Comparison of ENCODE assay signal across 17 cellular contexts in the genomic region with DNA sequence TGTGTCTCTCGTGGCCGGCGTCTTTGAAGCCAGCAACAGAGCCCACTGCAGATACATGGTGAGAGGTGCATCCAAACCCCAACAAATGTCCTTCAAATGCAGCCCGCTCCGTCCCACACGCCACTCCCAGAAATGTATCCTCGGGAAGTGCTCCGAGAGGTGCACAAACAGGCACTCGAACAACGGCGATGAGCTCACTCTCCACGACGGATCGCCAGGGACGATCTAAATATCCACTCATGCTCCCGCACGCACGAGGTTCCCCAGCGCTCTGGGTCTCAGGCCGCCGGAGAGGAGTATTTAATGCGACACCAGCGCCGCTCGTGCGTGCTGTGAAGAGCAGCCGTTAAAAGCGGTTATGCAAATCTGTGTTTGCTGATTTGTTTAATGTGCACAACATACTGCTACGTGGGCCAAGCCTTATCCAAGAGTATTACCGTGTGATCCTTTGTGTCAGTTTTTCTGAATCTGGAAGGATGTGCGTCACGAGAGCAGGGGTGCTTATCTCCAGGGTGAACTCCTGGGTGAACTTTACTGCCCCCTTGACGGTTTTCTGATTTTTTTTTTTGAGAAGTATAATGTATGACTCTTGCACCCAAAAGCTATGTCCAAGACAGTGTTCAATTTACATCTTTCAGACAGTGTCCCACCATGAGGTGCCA. TPM values are rescaled to one million over a fixed set of nuclear protein-coding genes. Genes with fewer than 3 reads are reported as not detected.
DNase-seq lines count a peak whose midpoint lies in the region; ATAC-seq, FAIRE-seq and TF ChIP-seq lines count a peak whose summit lies in the region.
"Had no signal": no experiment of that assay in that cellular context is flagged by ENCODE, and none has a peak within 500 bp of the region (broad histone marks: within the 10 kb centered on the region; RNA-seq: fewer than 3 reads in every experiment).

No MANE protein-coding gene starts in this region.

- intact Hi-C loops in kidney (cut with DNase I) = no loop called here

- H3K27me3 Mint-ChIP-seq in activated CD8-positive, alpha-beta memory T cell treated with anti-CD3 and anti-CD28 coated beads, Interleukin-2, amount 10 ng/mL, durations not matched to agents 7 days and 5 days = no peaks in the 10 kb centered on the region

- CTCF ChIA-PET in activated CD8-positive, alpha-beta memory T cell treated with anti-CD3 and anti-CD28 coated beads, Interleukin-2, amount 10 ng/mL, durations not matched to agents 7 days and 5 days (lab: Charles Lee) = no interaction called here

- H3K27me3 ChIP-seq in suprapubic skin = peaks cover 32% of the 10 kb centered on the region

- H3K36me3 Mint-ChIP-seq in activated CD8-positive, alpha-beta memory T cell treated with anti-CD3 and anti-CD28 coated beads, Interleukin-2, amount 10 ng/mL, durations not matched to agents 7 days and 5 days = no peaks in the 10 kb centered on the region

- no peak for FAIRE-seq in kidney (lab: Jason Lieb, UNC)
- FAIRE-seq: GM19239 had no signal

- H3K4me1 ChIP-seq in kidney (ENCODE audit: control insufficient read depth in 1 of 2, insufficient read depth in 1 of 2, low read depth in 1 of 2, low read length in 2 of 2) (no peaks in the 10 kb centered on the region), suprapubic skin (no peaks in the 10 kb centered on the region)

- no peak overlapping the region for H3K4me3 ChIP-seq in kidney (ENCODE audit: low read length in 2 of 2)
- H3K4me3 ChIP-seq in suprapubic skin = no peak overlapping the region

- H3K27ac Mint-ChIP-seq in activated CD8-positive, alpha-beta memory T cell treated with anti-CD3 and anti-CD28 coated beads, Interleukin-2, amount 10 ng/mL, durations not matched to agents 7 days and 5 days = no peak overlapping the region

- H3K36me3 ChIP-seq in kidney (ENCODE audit: control insufficient read depth in 1 of 2, insufficient read depth in 2 of 2, low read length in 2 of 2) = no peaks in the 10 kb centered on the region
- no peaks in the 10 kb centered on the region for H3K36me3 ChIP-seq in suprapubic skin

- TF ChIP-seq POLR2A in suprapubic skin (IDR thresholded peaks at IDR 0.05) = no peak

- H3K4me3 Mint-ChIP-seq in activated CD8-positive, alpha-beta memory T cell treated with anti-CD3 and anti-CD28 coated beads, Interleukin-2, amount 10 ng/mL, durations not matched to agents 7 days and 5 days = no peak overlapping the region

- H3K9me3 Mint-ChIP-seq in activated CD8-positive, alpha-beta memory T cell treated with anti-CD3 and anti-CD28 coated beads, Interleukin-2, amount 10 ng/mL, durations not matched to agents 7 days and 5 days (ENCODE audit: low read depth) = peaks cover 3% of the 10 kb centered on the region

- no peak for TF ChIP-seq EP300 in suprapubic skin (IDR thresholded peaks at IDR 0.05)

- H3K27ac ChIP-seq in kidney (ENCODE audit: low read depth in 2 of 2, low read length in 2 of 2) (no peak overlapping the region), suprapubic skin (no peak overlapping the region)
- H3K27ac ChIP-seq: 22Rv1 had no signal

- 94% methylated on average over 33 of the region's 33 CpGs for WGBS in suprapubic skin

- no peak for ATAC-seq in activated CD8-positive, alpha-beta memory T cell treated with anti-CD3 and anti-CD28 coated beads, Interleukin-2, amount 10 ng/mL, durations not matched to agents 7 days and 5 days
- no peak for ATAC-seq in GM21526 (IDR thresholded peaks at IDR 0.05; ENCODE audit: low FRiP score, unreplicated experiment)

- no peak overlapping the region for H3K9ac ChIP-seq in kidney (ENCODE audit: low read length in 2 of 2)

- peak; percentile 10 for DNase-seq in activated CD8-positive, alpha-beta memory T cell treated with anti-CD3 and anti-CD28 coated beads, Interleukin-2, amount 50 U/mL, for 4 hours
- no peak for DNase-seq in activated CD8-positive, alpha-beta memory T cell treated with anti-CD3 and anti-CD28 coated beads, Interleukin-2, amount 10 ng/mL, durations not matched to agents 7 days and 5 days
- DNase-seq in NAMALWA (ENCODE audit: low spot score) (peak; percentile 18), kidney (peak; percentile 56), suprapubic skin (ENCODE audit: low spot score in 2 of 2) (peak; percentile 36 to 64), D341Med (ENCODE audit: low spot score) (no peak)
- no peak for DNase-seq in stimulated activated CD8-positive, alpha-beta memory T cell treated with anti-CD3 and anti-CD28 coated beads, Interleukin-4, amount 100 ng/mL, for 48 hours
- DNase-seq: AML-193, DMS 273 treated with DMSO at 0.1 percent for 48 hours, DND-41, GOT3, KBM-7, NCI-H1694 treated with DMSO at 0.1 percent for 48 hours, SHP77 treated with DMSO at 0.1 percent for 48 hours had no signal

- TF ChIP-seq CTCF in kidney (IDR thresholded peaks at IDR 0.05; ENCODE audit: borderline replicate concordance, extremely low read depth, insufficient read depth) = no peak
- no peak for TF ChIP-seq CTCF in suprapubic skin (IDR thresholded peaks at IDR 0.05)

- H3K9me3 ChIP-seq in kidney (ENCODE audit: control insufficient read depth in 1 of 2, low read length in 2 of 2) (no peaks in the 10 kb centered on the region), suprapubic skin (no peaks in the 10 kb centered on the region)

- no peaks in the 10 kb centered on the region for H3K4me1 Mint-ChIP-seq in activated CD8-positive, alpha-beta memory T cell treated with anti-CD3 and anti-CD28 coated beads, Interleukin-2, amount 10 ng/mL, durations not matched to agents 7 days and 5 days

RNA-seq across cellular contexts. Expression of a gene that starts 48.5 kb away (rescaled TPM):
- 10 to 100 TPM; 36.0 to 41.9 TPM for total RNA-seq in activated CD8-positive, alpha-beta memory T cell treated with anti-CD3 and anti-CD28 coated beads, Interleukin-2, amount 10 ng/mL, durations not matched to agents 7 days and 5 days
- 28.3 TPM for total RNA-seq in kidney
- polyA plus RNA-seq in kidney (ENCODE audit: insufficient read depth, low read depth, low replicate concordance) = 34.8 TPM
- 10 to 100 TPM; 22.6 to 67.2 (median 30.1) TPM for total RNA-seq in suprapubic skin

Comparison
In these comparisons a context has a peak if more than half of its experiments do, and no peak if none do; other contexts are left out.
1. DNase-seq: peak in activated CD8-positive, alpha-beta memory T cell treated with anti-CD3 and anti-CD28 coated beads, Interleukin-2, amount 50 U/mL, for 4 hours (single experiment), NAMALWA (single experiment), kidney (single experiment) and suprapubic skin (2 of 2); none in activated CD8-positive, alpha-beta memory T cell treated with anti-CD3 and anti-CD28 coated beads, Interleukin-2, amount 10 ng/mL, durations not matched to agents 7 days and 5 days (single experiment), D341Med (single experiment) and stimulated activated CD8-positive, alpha-beta memory T cell treated with anti-CD3 and anti-CD28 coated beads, Interleukin-4, amount 100 ng/mL, for 48 hours (single experiment).